15 cellular contexts compared by ENCODE assay signal in genomic region chr20:33919653-33920052, GRCh38.
"Had no signal": no experiment of that assay in that cellular context is flagged by ENCODE, and none has a peak within 500 bp of the region (broad histone marks: within the 10 kb centered on the region; RNA-seq: fewer than 3 reads in every experiment).

No MANE protein-coding gene starts in this region.

- H3K36me3 ChIP-seq: ascending aorta, esophagus muscularis mucosa, stomach, uterus had no signal

- H3K27me3 ChIP-seq: ascending aorta, esophagus muscularis mucosa, stomach, uterus had no signal

- H3K9me3 Mint-ChIP-seq: activated naive CD8-positive, alpha-beta T cell treated with anti-CD3 and anti-CD28 coated beads, Interleukin-2, amount 50 U/mL, for 24 hours; activated T-cell treated with anti-CD3 and anti-CD28 coated beads, Interleukin-2, amount 50 U/mL, for 72 hours had no signal

- H3K27ac ChIP-seq: ascending aorta, esophagus muscularis mucosa, parathyroid adenoma, stomach, uterus had no signal

- ATAC-seq: activated naive CD8-positive, alpha-beta T cell treated with anti-CD3 and anti-CD28 coated beads, Interleukin-2, amount 50 U/mL, for 24 hours; activated T-cell treated with anti-CD3 and anti-CD28 coated beads, Interleukin-2, amount 50 U/mL, for 72 hours had no signal

- H3K9me3 ChIP-seq: ascending aorta, esophagus muscularis mucosa, stomach, uterus had no signal

- H3K4me1 ChIP-seq: ascending aorta, esophagus muscularis mucosa, parathyroid adenoma, uterus had no signal

- DNase-seq: activated CD4-positive, alpha-beta T cell treated with anti-CD3 and anti-CD28 coated beads for 1 hour; activated CD4-positive, alpha-beta T cell treated with anti-CD3 and anti-CD28 coated beads, Interleukin-2, amount 50 U/mL, for 48 hours; activated naive CD8-positive, alpha-beta T cell treated with anti-CD3 and anti-CD28 coated beads, Interleukin-2, amount 50 U/mL, for 24 hours; activated T-cell treated with anti-CD3 and anti-CD28 coated beads, Interleukin-2, amount 50 U/mL, for 72 hours; hypothalamus; kidney glomerular epithelial cell; midbrain; retina; stimulated activated CD4-positive, alpha-beta T cell treated with anti-CD3 and anti-CD28 coated beads, Interleukin-15, amount 100 ng/mL, for 24 hours; stimulated activated CD4-positive, alpha-beta T cell treated with anti-CD3 and anti-CD28 coated beads, Interleukin-4, amount 100 ng/mL, for 4 hours; stomach; uterus had no signal

- H3K27ac Mint-ChIP-seq: activated naive CD8-positive, alpha-beta T cell treated with anti-CD3 and anti-CD28 coated beads, Interleukin-2, amount 50 U/mL, for 24 hours; activated T-cell treated with anti-CD3 and anti-CD28 coated beads, Interleukin-2, amount 50 U/mL, for 72 hours had no signal

- H3K4me3 Mint-ChIP-seq: activated naive CD8-positive, alpha-beta T cell treated with anti-CD3 and anti-CD28 coated beads, Interleukin-2, amount 50 U/mL, for 24 hours; activated T-cell treated with anti-CD3 and anti-CD28 coated beads, Interleukin-2, amount 50 U/mL, for 72 hours had no signal

- H3K4me3 ChIP-seq: ascending aorta, esophagus muscularis mucosa, stomach, uterus had no signal
